Comparison of ENCODE assay signal across 13 cellular contexts in genomic region chr22:45968751-45969413, GRCh38. TPM values are rescaled to one million over a fixed set of nuclear protein-coding genes. Genes with fewer than 3 reads are reported as not detected.
A peak's percentile ranks its signal among the peaks of the same experiment; 100 is the strongest.
DNase-seq lines count a peak whose midpoint lies in the region; ATAC-seq, FAIRE-seq and TF ChIP-seq lines count a peak whose summit lies in the region.
"Had no signal": no experiment of that assay in that cellular context is flagged by ENCODE, and none has a peak within 500 bp of the region (broad histone marks: within the 10 kb centered on the region; RNA-seq: fewer than 3 reads in every experiment).

No MANE protein-coding gene starts in this region.

- TF ChIP-seq EP300 in SK-N-SH (IDR thresholded peaks at IDR 0.05; ENCODE audit: borderline replicate concordance in 1 of 2, low read depth in 1 of 2, low read length in 1 of 2): peak in 1 of 2 experiments; percentile 87; a peak in 2 of 4 replicates

- H3K4me1 ChIP-seq in SK-N-SH (ENCODE audit: control insufficient read depth in 1 of 2, insufficient read depth in 2 of 2, low read depth in 1 of 2, low read length in 1 of 2): peaks cover 4 to 5% of the 10 kb centered on the region in 2 experiments; a peak in 2 of 4 replicates

- no peak overlapping the region for H3K27ac ChIP-seq in SK-N-SH (ENCODE audit: low read depth in 2 of 2, low read length in 1 of 2)
- H3K27ac ChIP-seq: WERI-Rb-1 had no signal

- H3K36me3 ChIP-seq in SK-N-SH (replicated peaks in 1 of 2; ENCODE audit: control insufficient read depth in 1 of 2, insufficient read depth in 2 of 2, low read length in 1 of 2): no peaks in the 10 kb centered on the region
- H3K36me3 ChIP-seq: WERI-Rb-1 had no signal

- H3F3A ChIP-seq in SK-N-SH (replicated peaks; ENCODE audit: insufficient read depth): no peaks in the 10 kb centered on the region

- no peak overlapping the region for H2AFZ ChIP-seq in SK-N-SH (ENCODE audit: low read depth)

- CTCF ChIA-PET in SK-N-SH (lab: Yijun Ruan, JAX): interaction anchor here (0.8 to 6.3 kb wide), 3 partner anchors 317 to 391 kb away, joined by 3 to 36 read pairs (median 3); no protein-coding TSS in a partner anchor

- no peak for TF ChIP-seq POLR2A in GM12892 (IDR thresholded peaks at IDR 0.05; ENCODE audit: low read depth, low read length)

- peak; percentile 87 for DNase-seq in A172 (ENCODE audit: low spot score)
- DNase-seq in GM04504 (ENCODE audit: low read depth): peak; percentile 21
- DNase-seq in SK-N-SH: peak; percentile 24
- DNase-seq in fibroblast of villous mesenchyme (ENCODE audit: low read depth): peak; percentile 50
- no peak for DNase-seq in GM12892 (ENCODE audit: insufficient read length)
- DNase-seq in UCSD-AML1 (lab: John Stamatoyannopoulos, UW; ENCODE audit: unreplicated experiment): no peak
- no peak for DNase-seq in NCI-H2107 treated with DMSO at 0.1 percent for 48 hours (lab: John Stamatoyannopoulos, UW; ENCODE audit: unreplicated experiment)
- DNase-seq: activated gamma-delta T cell treated with Interleukin-2 at 50 U/mL for 16 hours, hippocampal formation, NCI-H2107 had no signal

- POLR2A ChIA-PET in SK-N-SH (lab: Yijun Ruan, JAX): no interaction called here

- peak overlapping the region; percentile 38; the same call in 1 of the 2 replicates for H3K4me2 ChIP-seq in SK-N-SH

- no peaks in the 10 kb centered on the region for H3K9me3 ChIP-seq in SK-N-SH

- ATAC-seq in GM21367 (IDR thresholded peaks at IDR 0.05; ENCODE audit: unreplicated experiment): no peak

- 0 out of 2 replicates have a peak, but pooled peaks cover 3% of the 10 kb centered on the region for H4K20me1 ChIP-seq in SK-N-SH (ENCODE audit: insufficient read depth)

- H3K4me3 ChIP-seq in SK-N-SH (ENCODE audit: low read depth in 2 of 2, low read length in 1 of 2): no peak overlapping the region
- H3K4me3 ChIP-seq in fibroblast of villous mesenchyme (ENCODE audit: low read depth, low read length): no peak overlapping the region

- H3K9me2 ChIP-seq in SK-N-SH: no peaks in the 10 kb centered on the region

- WGBS in SK-N-SH (ENCODE audit: low lambda C conversion rate): no CpG with 5 or more reads among the region's 21 CpGs

- peaks cover 29% of the 10 kb centered on the region for H3K27me3 ChIP-seq in SK-N-SH (ENCODE audit: insufficient read depth)

- no peak for FAIRE-seq in GM12892 (lab: Jason Lieb, UNC)

- no peak overlapping the region for H3K9ac ChIP-seq in SK-N-SH

- H3K79me2 ChIP-seq in SK-N-SH (ENCODE audit: insufficient read depth): no peaks in the 10 kb centered on the region

- no peak for TF ChIP-seq RAD21 in SK-N-SH (IDR thresholded peaks at IDR 0.05; ENCODE audit: low read length)

- TF ChIP-seq CTCF in SK-N-SH (IDR thresholded peaks at IDR 0.05) (no peak), fibroblast of villous mesenchyme (IDR thresholded peaks at IDR 0.05; ENCODE audit: insufficient read depth, low read depth, low read length) (no peak)

TF ChIP-seq in SK-N-SH, 30 proteins besides CTCF, POLR2A, EP300 and RAD21:
- peak; percentile 95 for TF ChIP-seq FOSL2 (IDR thresholded peaks at IDR 0.05; ENCODE audit: borderline replicate concordance, low read depth)
- peak; percentile 68; the same call in 1 of the 2 replicates for TF ChIP-seq RXRA (IDR thresholded peaks at IDR 0.05; ENCODE audit: borderline replicate concordance, low read depth)
- peak; percentile 74 for TF ChIP-seq NFIC (IDR thresholded peaks at IDR 0.05; ENCODE audit: borderline replicate concordance)
- TF ChIP-seq, protein P1, sequence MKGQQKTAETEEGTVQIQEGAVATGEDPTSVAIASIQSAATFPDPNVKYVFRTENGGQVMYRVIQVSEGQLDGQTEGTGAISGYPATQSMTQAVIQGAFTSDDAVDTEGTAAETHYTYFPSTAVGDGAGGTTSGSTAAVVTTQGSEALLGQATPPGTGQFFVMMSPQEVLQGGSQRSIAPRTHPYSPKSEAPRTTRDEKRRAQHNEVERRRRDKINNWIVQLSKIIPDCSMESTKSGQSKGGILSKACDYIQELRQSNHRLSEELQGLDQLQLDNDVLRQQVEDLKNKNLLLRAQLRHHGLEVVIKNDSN (IDR thresholded peaks at IDR 0.05; ENCODE audit: borderline replicate concordance, low read depth): 0 out of 2 replicates have a peak, but pooled peaks have one; percentile 5
- TF ChIP-seq PBX3 (IDR thresholded peaks at IDR 0.05): peak; percentile 70
- TF ChIP-seq GATA2 (CRISPR knock-in tag; IDR thresholded peaks at IDR 0.05): no peak
- TF ChIP-seq MAX (IDR thresholded peaks at IDR 0.05; ENCODE audit: low read depth): peak; percentile 34; the same call in 1 of the 2 replicates
- TF ChIP-seq EZH2phosphoT487 (IDR thresholded peaks at IDR 0.05; ENCODE audit: borderline replicate concordance, low read depth): no peak
- TF ChIP-seq TCF12 (IDR thresholded peaks at IDR 0.05): peak; percentile 92

RNA-seq across cellular contexts. Expression of gene WNT7B, which starts 8.1 kb away (rescaled TPM):
- total RNA-seq in A172 (2014; rRNA removed; shearing (Covaris generic)): 4.5 and 6.3 TPM in 2 replicates
- polyA plus RNA-seq in SK-N-SH (2012; rRNA removed): 0.13 TPM in 1 of 2 replicates, not detected in the other
- 0.01 and 0.20 TPM in 2 replicates for polyA plus RNA-seq in SK-N-SH (2012; cell fraction: cytosol; rRNA removed)
- 0.08 TPM in 2 replicates for polyA plus RNA-seq in SK-N-SH (2012; cell fraction: nucleus; rRNA removed)
- under 0.01 and 0.64 TPM in 2 replicates for total RNA-seq in fibroblast of villous mesenchyme
- 0.23 TPM for polyA plus RNA-seq in GM12892 (2012; ENCODE audit: missing spikeins)
- total RNA-seq: dermis microvascular lymphatic vessel endothelial cell had no signal

Comparison
In these comparisons a context has a peak if more than half of its experiments do, and no peak if none do; other contexts are left out.
1. DNase-seq: peak in A172 (single experiment), GM04504 (single experiment), SK-N-SH (single experiment) and fibroblast of villous mesenchyme (single experiment); none in GM12892 (single experiment), UCSD-AML1 (single experiment) and NCI-H2107 treated with DMSO at 0.1 percent for 48 hours (single experiment).